8 cellular contexts compared by ENCODE assay signal in genomic region chr10:72691470-72692056, GRCh38. TPM values are rescaled to one million over a fixed set of nuclear protein-coding genes. Genes with fewer than 3 reads are reported as not detected.
A peak's percentile ranks its signal among the peaks of the same experiment; 100 is the strongest.
DNase-seq lines count a peak whose midpoint lies in the region; ATAC-seq and TF ChIP-seq lines count a peak whose summit lies in the region.

No MANE protein-coding gene starts in this region.

- peak overlapping the region in 9 of 10 donors; percentile 73 to 91 (median 86) for H3K4me3 ChIP-seq in heart right ventricle
- peak overlapping the region; percentile 91 for H3K4me3 ChIP-seq in endocrine pancreas (ENCODE audit: control insufficient read depth, insufficient read depth, low read length)

- TF ChIP-seq CTCF in heart right ventricle (IDR thresholded peaks at IDR 0.05) (no peak), neural crest cell (conservative IDR thresholded peaks at IDR 0.05) (no peak)

- peak overlapping the region in 9 of 10 donors; percentile 83 to 99 (median 94) for H3K27ac ChIP-seq in heart right ventricle

- ATAC-seq in heart right ventricle (no peak), left ventricle myocardium superior (no peak), HG03520 (IDR thresholded peaks at IDR 0.05; ENCODE audit: unreplicated experiment) (no peak)

- WGBS in heart right ventricle, 2 donors = 23 to 26% methylated on average over 15 of the region's 15 CpGs

- H3K27me3 Mint-ChIP-seq in neural crest cell (ENCODE audit: low read depth) = peaks cover 5% of the 10 kb centered on the region

- H3K9ac ChIP-seq in endocrine pancreas (ENCODE audit: control insufficient read depth, insufficient read depth, low read length) = no peak overlapping the region

- H3K9me3 ChIP-seq in heart right ventricle = no peaks in the 10 kb centered on the region
- no peaks in the 10 kb centered on the region for H3K9me3 ChIP-seq in endocrine pancreas (ENCODE audit: control insufficient read depth, low read length)

- H3K27ac Mint-ChIP-seq in neural crest cell (ENCODE audit: unreplicated experiment) = no peak overlapping the region

- no peaks in the 10 kb centered on the region for H3K36me3 Mint-ChIP-seq in neural crest cell (ENCODE audit: low read depth)

- intact Hi-C loops in heart right ventricle (cut with DNase I) (loop anchor here in 7 of 10 donors (2.0 to 10.0 kb wide), 7 partner anchors 46 to 329 kb away; partner anchors contain the start of gene MICU1 (in 3 of the 7)), left ventricle myocardium superior (cut with micrococcal nuclease) (loop anchor here (10.0 kb wide), 1 partner anchor 327 kb away; no protein-coding TSS in a partner anchor)

- H3K27me3 ChIP-seq in heart right ventricle (no peaks in the 10 kb centered on the region), endocrine pancreas (ENCODE audit: control insufficient read depth, insufficient read depth, low read length) (no peaks in the 10 kb centered on the region)

- H3K36me3 ChIP-seq in heart right ventricle = no peaks in the 10 kb centered on the region
- no peaks in the 10 kb centered on the region for H3K36me3 ChIP-seq in endocrine pancreas (ENCODE audit: control insufficient read depth, insufficient read depth, low read length)

- H3K9me3 Mint-ChIP-seq in neural crest cell = no peaks in the 10 kb centered on the region

- DNase-seq in heart right ventricle (no peak), left ventricle myocardium superior (no peak), RKO (ENCODE audit: low spot score) (peak; percentile 97), neural crest cell (ENCODE audit: low read depth, low spot score) (no peak)
- no peak for DNase-seq in activated CD4-positive, CD25-positive, alpha-beta regulatory T cell treated with anti-CD3 and anti-CD28 coated beads, Interleukin-2, amount 50 U/mL, for 72 hours
- no peak for DNase-seq in activated CD8-positive, alpha-beta memory T cell treated with anti-CD3 and anti-CD28 coated beads, Interleukin-2, amount 50 U/mL, for 4 hours

- H3K4me1 ChIP-seq in heart right ventricle (peaks cover 0 to 39% (median 27%) of the 10 kb centered on the region in 9 donors), endocrine pancreas (ENCODE audit: control insufficient read depth, insufficient read depth, low read length) (peaks cover 21% of the 10 kb centered on the region)

- H3K4me1 Mint-ChIP-seq in neural crest cell = peaks cover 29% of the 10 kb centered on the region

- H3K4me3 Mint-ChIP-seq in neural crest cell = peak overlapping the region; percentile 86

RNA-seq across cellular contexts. Expression of gene MCU, which starts 0.4 kb away (rescaled TPM):
- total RNA-seq in heart right ventricle = 10 to 100 TPM; 12.0 to 19.0 (median 15.2) TPM
- polyA plus RNA-seq in heart right ventricle = 10 to 100 TPM in 1 of 2 donors, 1 to 10 TPM in 1; 9.0 to 15.2 TPM
- total RNA-seq in left ventricle myocardium superior = 15.6 TPM
- total RNA-seq in neural crest cell = 21.7 and 25.5 TPM in 2 replicates
